Comparison of ENCODE assay signal across 21 cellular contexts in genomic region chr12:15583804-15584203, GRCh38.
"Had no signal": no experiment of that assay in that cellular context is flagged by ENCODE, and none has a peak within 500 bp of the region (broad histone marks: within the 10 kb centered on the region; RNA-seq: fewer than 3 reads in every experiment).

No MANE protein-coding gene starts in this region.

- H3K27ac Mint-ChIP-seq: activated CD4-positive, alpha-beta memory T cell treated with anti-CD3 and anti-CD28 coated beads for 36 hours; activated CD8-positive, alpha-beta memory T cell treated with anti-CD3 and anti-CD28 coated beads, Interleukin-2, amount 10 ng/mL, durations not matched to agents 7 days and 5 days; activated naive CD8-positive, alpha-beta T cell; activated T-helper 1 cell treated with anti-CD3 and anti-CD28 coated beads, Interleukin-12 subunit alpha, Interleukin-12 subunit beta, Interleukin-2, Interleukin-4 antibody, amounts not matched to agents 30 ng/mL and 10 ng/mL and 1 ng/mL, durations not matched to agents 14 hours and 24 hours and 36 hours; immature natural killer cell; mesothelial cell of epicardium; natural killer cell; stimulated activated naive CD8-positive, alpha-beta T cell treated with anti-CD3 and anti-CD28 coated beads, Interleukin-15, Interleukin-2, amounts not matched to agents 100 ng/mL and 50 ng/mL, for 24 hours had no signal

- H3K4me3 ChIP-seq: adrenal gland, ascending aorta, lower lobe of right lung, pancreas, psoas muscle, thyroid gland, upper lobe of right lung had no signal

- H3K27me3 ChIP-seq: adrenal gland, ascending aorta, brain microvascular endothelial cell, pancreas, thyroid gland, upper lobe of right lung had no signal

- ATAC-seq: natural killer cell, psoas muscle, right cardiac atrium had no signal

- H3K4me1 Mint-ChIP-seq: immature natural killer cell, natural killer cell had no signal

- H3K36me3 Mint-ChIP-seq: activated CD8-positive, alpha-beta memory T cell treated with anti-CD3 and anti-CD28 coated beads, Interleukin-2, amount 10 ng/mL, durations not matched to agents 7 days and 5 days; immature natural killer cell; natural killer cell had no signal

- H3K9me3 Mint-ChIP-seq: activated CD4-positive, alpha-beta memory T cell treated with anti-CD3 and anti-CD28 coated beads for 36 hours; activated T-helper 1 cell treated with anti-CD3 and anti-CD28 coated beads, Interleukin-12 subunit alpha, Interleukin-12 subunit beta, Interleukin-2, Interleukin-4 antibody, amounts not matched to agents 30 ng/mL and 10 ng/mL and 1 ng/mL, durations not matched to agents 14 hours and 24 hours and 36 hours; immature natural killer cell; natural killer cell; stimulated activated naive CD8-positive, alpha-beta T cell treated with anti-CD3 and anti-CD28 coated beads, Interleukin-15, Interleukin-2, amounts not matched to agents 100 ng/mL and 50 ng/mL, for 24 hours had no signal

- H3K27me3 Mint-ChIP-seq: activated CD4-positive, alpha-beta memory T cell treated with anti-CD3 and anti-CD28 coated beads for 36 hours; activated naive CD8-positive, alpha-beta T cell; stimulated activated naive CD8-positive, alpha-beta T cell treated with anti-CD3 and anti-CD28 coated beads, Interleukin-15, Interleukin-2, amounts not matched to agents 100 ng/mL and 50 ng/mL, for 24 hours had no signal

- H3K4me1 ChIP-seq: adrenal gland, ascending aorta, lower lobe of right lung, pancreas, psoas muscle, thyroid gland, upper lobe of right lung had no signal

- H3K36me3 ChIP-seq: adrenal gland, brain microvascular endothelial cell, neutrophil, pancreas, thyroid gland, upper lobe of right lung had no signal

- DNase-seq: activated CD4-positive, CD25-positive, alpha-beta regulatory T cell; activated CD8-positive, alpha-beta memory T cell treated with anti-CD3 and anti-CD28 coated beads, Interleukin-2, amount 10 ng/mL, durations not matched to agents 7 days and 5 days; brain microvascular endothelial cell; effector CD8-positive, alpha-beta T cell; lower lobe of right lung; natural killer cell; pancreas; psoas muscle; right cardiac atrium; stimulated activated CD4-positive, alpha-beta T cell treated with anti-CD3 and anti-CD28 coated beads, Interleukin-12 subunit alpha, Interleukin-12 subunit beta, amount 100 ng/mL, for 4 hours; upper lobe of right lung had no signal

- H3K4me3 Mint-ChIP-seq: activated CD4-positive, alpha-beta memory T cell treated with anti-CD3 and anti-CD28 coated beads for 36 hours; activated CD8-positive, alpha-beta memory T cell treated with anti-CD3 and anti-CD28 coated beads, Interleukin-2, amount 10 ng/mL, durations not matched to agents 7 days and 5 days; activated naive CD8-positive, alpha-beta T cell; activated T-helper 1 cell treated with anti-CD3 and anti-CD28 coated beads, Interleukin-12 subunit alpha, Interleukin-12 subunit beta, Interleukin-2, Interleukin-4 antibody, amounts not matched to agents 30 ng/mL and 10 ng/mL and 1 ng/mL, durations not matched to agents 14 hours and 24 hours and 36 hours; immature natural killer cell; mesothelial cell of epicardium; natural killer cell; stimulated activated naive CD8-positive, alpha-beta T cell treated with anti-CD3 and anti-CD28 coated beads, Interleukin-15, Interleukin-2, amounts not matched to agents 100 ng/mL and 50 ng/mL, for 24 hours had no signal

- H3K27ac ChIP-seq: adrenal gland, ascending aorta, brain microvascular endothelial cell, lower lobe of right lung, neutrophil, pancreas, psoas muscle, thyroid gland, upper lobe of right lung had no signal
